In the genomic region with DNA sequence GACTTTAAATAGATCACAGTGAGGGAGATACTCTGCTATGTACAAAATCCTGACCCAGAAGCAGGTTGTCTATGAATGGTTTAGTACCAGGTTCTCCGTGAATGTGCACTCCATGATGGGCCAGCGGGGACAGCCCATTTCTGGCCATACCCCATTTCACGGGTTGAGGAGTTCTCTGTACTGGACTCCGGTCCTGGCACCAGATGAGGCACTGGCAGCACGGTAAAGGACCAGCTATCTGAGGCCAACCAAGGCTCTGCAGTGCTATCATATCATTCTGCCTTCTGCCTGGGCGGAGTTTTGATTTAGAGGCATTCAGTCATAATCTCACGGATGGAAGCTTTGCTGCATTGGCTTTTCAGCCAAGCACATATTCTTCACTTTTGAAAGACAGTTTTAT, we compare ENCODE assay signal across 39 cellular contexts.
"Had no signal": no experiment of that assay in that cellular context is flagged by ENCODE, and none has a peak within 500 bp of the region (broad histone marks: within the 10 kb centered on the region; RNA-seq: fewer than 3 reads in every experiment).

No MANE protein-coding gene starts in this region.

- H3K36me3 Mint-ChIP-seq: activated naive CD4-positive, alpha-beta T cell treated with anti-CD3 and anti-CD28 coated beads, Interleukin-2, amount 10 ng/mL, durations not matched to agents 7 days and 5 days; brain had no signal

- H3K9me3 ChIP-seq: adrenal gland, body of pancreas had no signal

- H3K36me3 ChIP-seq: adrenal gland, ascending aorta, brain microvascular endothelial cell, breast epithelium, cardiac muscle cell had no signal

- H3K4me1 ChIP-seq: adrenal gland, ascending aorta, body of pancreas, breast epithelium had no signal

- H3K27ac ChIP-seq: adrenal gland, ascending aorta, body of pancreas, brain microvascular endothelial cell, breast epithelium, cardiac muscle cell had no signal

- H3K27ac Mint-ChIP-seq: activated naive CD4-positive, alpha-beta T cell treated with anti-CD3 and anti-CD28 coated beads for 36 hours; activated naive CD4-positive, alpha-beta T cell treated with anti-CD3 and anti-CD28 coated beads, Interleukin-2, amount 10 ng/mL, durations not matched to agents 7 days and 5 days; activated naive CD4-positive, alpha-beta T cell treated with anti-CD3 and anti-CD28 coated beads, Interleukin-2, amount 50 U/mL, for 24 hours; activated naive CD4-positive, alpha-beta T cell treated with anti-CD3 and anti-CD28 coated beads, Interleukin-2, amount 50 U/mL, for 72 hours; activated naive CD8-positive, alpha-beta T cell; activated naive CD8-positive, alpha-beta T cell treated with anti-CD3 and anti-CD28 coated beads for 36 hours; activated naive CD8-positive, alpha-beta T cell treated with anti-CD3 and anti-CD28 coated beads, Interleukin-2, amount 10 ng/mL, durations not matched to agents 7 days and 5 days; activated naive CD8-positive, alpha-beta T cell treated with anti-CD3 and anti-CD28 coated beads, Interleukin-2, amount 50 U/mL, for 24 hours; activated T-cell treated with anti-CD3 and anti-CD28 coated beads, Interleukin-2, amount 50 U/mL, for 24 hours; activated T-cell treated with anti-CD3 and anti-CD28 coated beads, Interleukin-2, amount 50 U/mL, for 72 hours; activated T-helper 1 cell treated with anti-CD3 and anti-CD28 coated beads, Interleukin-12 subunit alpha, Interleukin-12 subunit beta, Interleukin-2, Interleukin-4 antibody, amounts not matched to agents 30 ng/mL and 10 ng/mL and 1 ng/mL, durations not matched to agents 14 hours and 24 hours and 36 hours; activated T-helper 17 cell treated with anti-CD3 and anti-CD28 coated beads, Interleukin-2, amount 50 U/mL, for 72 hours; activated T-helper 2 cell treated with anti-CD3 and anti-CD28 coated beads, Interferon-gamma antibody, Interleukin-2, Interleukin-4, amounts not matched to agents 10 μg/mL and 5 μg/mL and 100 μg/mL, durations not matched to agents 14 hours and 24 hours and 36 hours; brain had no signal

- ATAC-seq: activated naive CD4-positive, alpha-beta T cell treated with anti-CD3 and anti-CD28 coated beads, Interleukin-2, amount 50 U/mL, for 72 hours; activated naive CD8-positive, alpha-beta T cell treated with anti-CD3 and anti-CD28 coated beads, Interleukin-2, amount 50 U/mL, for 24 hours; activated T-cell treated with anti-CD3 and anti-CD28 coated beads, Interleukin-2, amount 50 U/mL, for 4 hours; activated T-cell treated with anti-CD3 and anti-CD28 coated beads, Interleukin-2, amount 50 U/mL, for 72 hours; activated T-helper 17 cell treated with anti-CD3 and anti-CD28 coated beads, Interleukin-2, amount 50 U/mL, for 72 hours; body of pancreas had no signal

- H3K4me3 Mint-ChIP-seq: activated naive CD4-positive, alpha-beta T cell treated with anti-CD3 and anti-CD28 coated beads for 36 hours; activated naive CD4-positive, alpha-beta T cell treated with anti-CD3 and anti-CD28 coated beads, Interleukin-2, amount 10 ng/mL, durations not matched to agents 7 days and 5 days; activated naive CD4-positive, alpha-beta T cell treated with anti-CD3 and anti-CD28 coated beads, Interleukin-2, amount 50 U/mL, for 24 hours; activated naive CD8-positive, alpha-beta T cell; activated naive CD8-positive, alpha-beta T cell treated with anti-CD3 and anti-CD28 coated beads for 36 hours; activated naive CD8-positive, alpha-beta T cell treated with anti-CD3 and anti-CD28 coated beads, Interleukin-2, amount 10 ng/mL, durations not matched to agents 7 days and 5 days; activated naive CD8-positive, alpha-beta T cell treated with anti-CD3 and anti-CD28 coated beads, Interleukin-2, amount 50 U/mL, for 24 hours; activated T-cell treated with anti-CD3 and anti-CD28 coated beads, Interleukin-2, amount 50 U/mL, for 24 hours; activated T-cell treated with anti-CD3 and anti-CD28 coated beads, Interleukin-2, amount 50 U/mL, for 4 hours; activated T-cell treated with anti-CD3 and anti-CD28 coated beads, Interleukin-2, amount 50 U/mL, for 72 hours; activated T-helper 1 cell treated with anti-CD3 and anti-CD28 coated beads, Interleukin-12 subunit alpha, Interleukin-12 subunit beta, Interleukin-2, Interleukin-4 antibody, amounts not matched to agents 30 ng/mL and 10 ng/mL and 1 ng/mL, durations not matched to agents 14 hours and 24 hours and 36 hours; activated T-helper 17 cell treated with anti-CD3 and anti-CD28 coated beads, Interleukin-2, amount 50 U/mL, for 72 hours; brain; central memory CD8-positive, alpha-beta T cell had no signal

- H3K4me1 Mint-ChIP-seq: activated naive CD4-positive, alpha-beta T cell treated with anti-CD3 and anti-CD28 coated beads, Interleukin-2, amount 10 ng/mL, durations not matched to agents 7 days and 5 days; activated naive CD4-positive, alpha-beta T cell treated with anti-CD3 and anti-CD28 coated beads, Interleukin-2, amount 50 U/mL, for 24 hours; activated naive CD8-positive, alpha-beta T cell treated with anti-CD3 and anti-CD28 coated beads for 36 hours; activated naive CD8-positive, alpha-beta T cell treated with anti-CD3 and anti-CD28 coated beads, Interleukin-2, amount 10 ng/mL, durations not matched to agents 7 days and 5 days; activated naive CD8-positive, alpha-beta T cell treated with anti-CD3 and anti-CD28 coated beads, Interleukin-2, amount 50 U/mL, for 24 hours; activated T-helper 17 cell treated with anti-CD3 and anti-CD28 coated beads, Interleukin-2, amount 50 U/mL, for 72 hours; brain; central memory CD8-positive, alpha-beta T cell had no signal

- H3K4me3 ChIP-seq: adrenal gland, ascending aorta, body of pancreas, breast epithelium, cardiac muscle cell had no signal

- H3K9me3 Mint-ChIP-seq: activated T-helper 17 cell treated with anti-CD3 and anti-CD28 coated beads, Interleukin-2, amount 50 U/mL, for 72 hours; central memory CD8-positive, alpha-beta T cell had no signal

- H3K27me3 Mint-ChIP-seq: activated T-helper 17 cell treated with anti-CD3 and anti-CD28 coated beads, Interleukin-2, amount 50 U/mL, for 72 hours had no signal

- DNase-seq: activated effector memory CD4-positive, alpha-beta T cell treated with anti-CD3 and anti-CD28 coated beads, Interleukin-2, amount 50 U/mL, for 16 hours; activated effector memory CD4-positive, alpha-beta T cell treated with Interleukin-2 at 50 U/mL for 16 hours; activated gamma-delta T cell; activated gamma-delta T cell treated with Interleukin-2 at 50 U/mL for 16 hours; activated naive CD4-positive, alpha-beta T cell; activated naive CD4-positive, alpha-beta T cell treated with anti-CD3 and anti-CD28 coated beads for 36 hours; activated naive CD4-positive, alpha-beta T cell treated with anti-CD3 and anti-CD28 coated beads, Interleukin-2, amount 10 ng/mL, durations not matched to agents 7 days and 5 days; activated naive CD4-positive, alpha-beta T cell treated with anti-CD3 and anti-CD28 coated beads, Interleukin-2, amount 50 U/mL, for 16 hours; activated naive CD4-positive, alpha-beta T cell treated with Interleukin-2 at 50 U/mL for 16 hours; activated naive CD8-positive, alpha-beta T cell treated with anti-CD3 and anti-CD28 coated beads for 36 hours; activated naive CD8-positive, alpha-beta T cell treated with anti-CD3 and anti-CD28 coated beads, Interleukin-2, amount 10 ng/mL, durations not matched to agents 7 days and 5 days; activated naive CD8-positive, alpha-beta T cell treated with anti-CD3 and anti-CD28 coated beads, Interleukin-2, amount 50 U/mL, for 24 hours; activated T-cell treated with anti-CD3 and anti-CD28 coated beads for 4 hours; activated T-cell treated with anti-CD3 and anti-CD28 coated beads, Interleukin-2, amount 50 U/mL, for 1 hour; activated T-cell treated with anti-CD3 and anti-CD28 coated beads, Interleukin-2, amount 50 U/mL, for 24 hours; activated T-cell treated with anti-CD3 and anti-CD28 coated beads, Interleukin-2, amount 50 U/mL, for 4 hours; activated T-cell treated with anti-CD3 and anti-CD28 coated beads, Interleukin-2, amount 50 U/mL, for 48 hours; activated T-cell treated with anti-CD3 and anti-CD28 coated beads, Interleukin-2, amount 50 U/mL, for 72 hours; adrenal gland; amniotic stem cell; amygdala; anterior cingulate cortex; aorta; body of pancreas; brain microvascular endothelial cell; caudate nucleus; central memory CD4-positive, alpha-beta T cell; cerebellar nuclear complex had no signal

- H3K27me3 ChIP-seq: adrenal gland, ascending aorta, body of pancreas, brain microvascular endothelial cell, breast epithelium, cardiac muscle cell had no signal
